Comparison of ENCODE assay signal across 26 cellular contexts in the genomic region with DNA sequence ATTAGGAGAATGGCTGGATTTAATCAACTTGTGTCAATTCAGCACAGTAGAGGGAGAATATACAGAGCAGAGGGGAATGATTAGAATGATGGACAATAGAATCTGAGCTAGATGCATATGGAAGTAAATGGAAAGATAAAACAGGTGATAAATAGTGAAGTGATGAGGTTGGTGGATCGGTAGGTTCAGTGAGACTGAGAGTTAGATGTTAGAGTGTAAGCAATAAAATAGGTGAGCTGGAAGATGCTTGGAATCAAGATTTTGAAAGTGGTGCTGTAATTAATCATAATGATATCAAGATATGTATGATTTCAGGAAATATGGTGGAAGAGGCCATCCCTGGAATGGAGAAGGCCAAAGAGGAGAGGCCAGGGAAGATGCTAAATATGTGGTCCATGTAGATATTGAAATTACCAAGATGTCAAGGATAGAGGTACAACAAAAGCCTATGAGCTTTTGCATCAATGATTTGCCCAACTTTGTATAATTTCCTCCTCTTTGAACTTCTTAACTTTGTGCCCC. TPM values are rescaled to one million over a fixed set of nuclear protein-coding genes. Genes with fewer than 3 reads are reported as not detected.
"Had no signal": no experiment of that assay in that cellular context is flagged by ENCODE, and none has a peak within 500 bp of the region (broad histone marks: within the 10 kb centered on the region; RNA-seq: fewer than 3 reads in every experiment).

No MANE protein-coding gene starts in this region.

- ATAC-seq: activated CD4-positive, alpha-beta T cell treated with anti-CD3 and anti-CD28 coated beads for 36 hours; activated CD8-positive, alpha-beta T cell treated with anti-CD3 and anti-CD28 coated beads for 36 hours; activated T-cell treated with anti-CD3 and anti-CD28 coated beads, Interleukin-2, amount 50 U/mL, for 72 hours; Right ventricle myocardium inferior had no signal

- H3K4me3 ChIP-seq: adrenal gland, breast epithelium, SK-N-MC had no signal

- H3K4me1 Mint-ChIP-seq: activated CD4-positive, alpha-beta T cell treated with anti-CD3 and anti-CD28 coated beads for 36 hours; activated naive CD8-positive, alpha-beta T cell treated with anti-CD3 and anti-CD28 coated beads, Interleukin-2, amount 10 ng/mL, durations not matched to agents 7 days and 5 days had no signal

- H3K9me3 Mint-ChIP-seq: activated CD8-positive, alpha-beta T cell treated with anti-CD3 and anti-CD28 coated beads for 36 hours; activated T-helper 2 cell treated with anti-CD3 and anti-CD28 coated beads, Interferon-gamma antibody, Interleukin-2, Interleukin-4, amounts not matched to agents 10 μg/mL and 5 μg/mL and 100 μg/mL, durations not matched to agents 14 hours and 24 hours and 36 hours had no signal

- H3K27me3 ChIP-seq: adrenal gland, breast epithelium had no signal

- H3K4me3 Mint-ChIP-seq: activated CD4-positive, alpha-beta T cell treated with anti-CD3 and anti-CD28 coated beads for 36 hours; activated CD8-positive, alpha-beta T cell treated with anti-CD3 and anti-CD28 coated beads for 36 hours; activated naive CD8-positive, alpha-beta T cell treated with anti-CD3 and anti-CD28 coated beads, Interleukin-2, amount 10 ng/mL, durations not matched to agents 7 days and 5 days; activated T-cell treated with anti-CD3 and anti-CD28 coated beads, Interleukin-2, amount 50 U/mL, for 72 hours had no signal

- H3K36me3 Mint-ChIP-seq: activated naive CD8-positive, alpha-beta T cell treated with anti-CD3 and anti-CD28 coated beads, Interleukin-2, amount 10 ng/mL, durations not matched to agents 7 days and 5 days had no signal

- H3K27ac Mint-ChIP-seq: activated CD4-positive, alpha-beta T cell treated with anti-CD3 and anti-CD28 coated beads for 36 hours; activated CD8-positive, alpha-beta T cell treated with anti-CD3 and anti-CD28 coated beads for 36 hours; activated naive CD8-positive, alpha-beta T cell treated with anti-CD3 and anti-CD28 coated beads, Interleukin-2, amount 10 ng/mL, durations not matched to agents 7 days and 5 days; activated T-cell treated with anti-CD3 and anti-CD28 coated beads, Interleukin-2, amount 50 U/mL, for 72 hours; activated T-helper 2 cell treated with anti-CD3 and anti-CD28 coated beads, Interferon-gamma antibody, Interleukin-2, Interleukin-4, amounts not matched to agents 10 μg/mL and 5 μg/mL and 100 μg/mL, durations not matched to agents 14 hours and 24 hours and 36 hours had no signal

- H3K9me3 ChIP-seq: adrenal gland, breast epithelium had no signal

- H3K27ac ChIP-seq: adrenal gland, breast epithelium, SK-N-MC, VCaP had no signal

- H3K4me1 ChIP-seq: adrenal gland, breast epithelium had no signal

- H3K36me3 ChIP-seq: breast epithelium had no signal

- DNase-seq: activated CD4-positive, alpha-beta T cell treated with anti-CD3 and anti-CD28 coated beads for 36 hours; activated CD8-positive, alpha-beta memory T cell treated with anti-CD3 and anti-CD28 coated beads, Interleukin-2, amount 50 U/mL, for 4 hours; activated CD8-positive, alpha-beta T cell treated with anti-CD3 and anti-CD28 coated beads for 36 hours; activated naive CD4-positive, alpha-beta T cell treated with anti-CD3 and anti-CD28 coated beads, Interleukin-2, amount 50 U/mL, for 16 hours; activated naive CD8-positive, alpha-beta T cell treated with anti-CD3 and anti-CD28 coated beads, Interleukin-2, amount 10 ng/mL, durations not matched to agents 7 days and 5 days; activated T-cell treated with anti-CD3 and anti-CD28 coated beads, Interleukin-2, amount 50 U/mL, for 72 hours; adrenal gland; anterior cingulate cortex; IMR-90; Kasumi-1; KBM-7; NCI-H1092; NCI-H1417; NCI-H1930; NCI-H2171; NCI-H2227 treated with DMSO at 0.1 percent for 48 hours; NCI-H446 treated with DMSO at 0.1 percent for 48 hours; NCI-H526; NCI-H82; T-helper 1 cell had no signal

RNA-seq across cellular contexts. Expression of gene PTGS2, which starts 9.2 kb away (rescaled TPM):
- total RNA-seq: activated naive CD8-positive, alpha-beta T cell treated with anti-CD3 and anti-CD28 coated beads, Interleukin-2, amount 10 ng/mL, durations not matched to agents 7 days and 5 days; OCI-LY7 had no signal
